2 cellular contexts compared by ENCODE assay signal in the genomic region with DNA sequence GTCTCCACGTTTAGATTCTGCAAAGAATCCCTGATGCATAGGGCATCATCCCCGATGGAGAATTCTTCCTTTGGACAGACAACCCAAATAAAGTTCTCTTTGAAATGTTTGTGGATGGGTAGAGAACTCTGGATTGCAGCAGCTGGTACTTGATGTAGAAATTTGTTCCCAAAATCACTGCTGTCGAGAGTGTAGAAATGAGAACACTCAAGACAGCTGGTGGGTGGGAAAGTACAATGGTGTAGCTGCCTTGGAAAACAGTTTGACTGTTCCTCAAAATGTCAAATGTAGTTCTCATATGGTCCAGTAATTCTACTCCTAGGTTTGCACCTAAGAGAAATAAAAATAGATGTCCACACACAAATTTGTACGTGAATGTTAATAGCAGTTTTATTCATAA.
TF ChIP-seq lines count a peak whose summit lies in the region.

No MANE protein-coding gene starts in this region.

TF ChIP-seq in GM23338, 12 proteins besides CTCF, POLR2A, EP300 and RAD21 (continued from another document and continues in another):
- TF ChIP-seq ZNF462 (CRISPR knock-in tag; IDR thresholded peaks at IDR 0.05) (no peak), ZNF114 (CRISPR knock-in tag; IDR thresholded peaks at IDR 0.05) (no peak), POLR2AphosphoS5 (IDR thresholded peaks at IDR 0.05; ENCODE audit: low read depth) (no peak), ZNF331 (CRISPR knock-in tag; IDR thresholded peaks at IDR 0.05; ENCODE audit: low read depth) (no peak), JUNB (IDR thresholded peaks at IDR 0.05; ENCODE audit: unreplicated experiment) (no peak), STAT1 (IDR thresholded peaks at IDR 0.05; ENCODE audit: unreplicated experiment) (no peak), NANOG (IDR thresholded peaks at IDR 0.05; ENCODE audit: borderline replicate concordance) (no peak), EZH2 (IDR thresholded peaks at IDR 0.05; ENCODE audit: low read depth, unreplicated experiment) (no peak)
- TF ChIP-seq, protein P1, sequence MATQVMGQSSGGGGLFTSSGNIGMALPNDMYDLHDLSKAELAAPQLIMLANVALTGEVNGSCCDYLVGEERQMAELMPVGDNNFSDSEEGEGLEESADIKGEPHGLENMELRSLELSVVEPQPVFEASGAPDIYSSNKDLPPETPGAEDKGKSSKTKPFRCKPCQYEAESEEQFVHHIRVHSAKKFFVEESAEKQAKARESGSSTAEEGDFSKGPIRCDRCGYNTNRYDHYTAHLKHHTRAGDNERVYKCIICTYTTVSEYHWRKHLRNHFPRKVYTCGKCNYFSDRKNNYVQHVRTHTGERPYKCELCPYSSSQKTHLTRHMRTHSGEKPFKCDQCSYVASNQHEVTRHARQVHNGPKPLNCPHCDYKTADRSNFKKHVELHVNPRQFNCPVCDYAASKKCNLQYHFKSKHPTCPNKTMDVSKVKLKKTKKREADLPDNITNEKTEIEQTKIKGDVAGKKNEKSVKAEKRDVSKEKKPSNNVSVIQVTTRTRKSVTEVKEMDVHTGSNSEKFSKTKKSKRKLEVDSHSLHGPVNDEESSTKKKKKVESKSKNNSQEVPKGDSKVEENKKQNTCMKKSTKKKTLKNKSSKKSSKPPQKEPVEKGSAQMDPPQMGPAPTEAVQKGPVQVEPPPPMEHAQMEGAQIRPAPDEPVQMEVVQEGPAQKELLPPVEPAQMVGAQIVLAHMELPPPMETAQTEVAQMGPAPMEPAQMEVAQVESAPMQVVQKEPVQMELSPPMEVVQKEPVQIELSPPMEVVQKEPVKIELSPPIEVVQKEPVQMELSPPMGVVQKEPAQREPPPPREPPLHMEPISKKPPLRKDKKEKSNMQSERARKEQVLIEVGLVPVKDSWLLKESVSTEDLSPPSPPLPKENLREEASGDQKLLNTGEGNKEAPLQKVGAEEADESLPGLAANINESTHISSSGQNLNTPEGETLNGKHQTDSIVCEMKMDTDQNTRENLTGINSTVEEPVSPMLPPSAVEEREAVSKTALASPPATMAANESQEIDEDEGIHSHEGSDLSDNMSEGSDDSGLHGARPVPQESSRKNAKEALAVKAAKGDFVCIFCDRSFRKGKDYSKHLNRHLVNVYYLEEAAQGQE (IDR thresholded peaks at IDR 0.05; ENCODE audit: unreplicated experiment) = no peak
- TF ChIP-seq, protein P2, sequence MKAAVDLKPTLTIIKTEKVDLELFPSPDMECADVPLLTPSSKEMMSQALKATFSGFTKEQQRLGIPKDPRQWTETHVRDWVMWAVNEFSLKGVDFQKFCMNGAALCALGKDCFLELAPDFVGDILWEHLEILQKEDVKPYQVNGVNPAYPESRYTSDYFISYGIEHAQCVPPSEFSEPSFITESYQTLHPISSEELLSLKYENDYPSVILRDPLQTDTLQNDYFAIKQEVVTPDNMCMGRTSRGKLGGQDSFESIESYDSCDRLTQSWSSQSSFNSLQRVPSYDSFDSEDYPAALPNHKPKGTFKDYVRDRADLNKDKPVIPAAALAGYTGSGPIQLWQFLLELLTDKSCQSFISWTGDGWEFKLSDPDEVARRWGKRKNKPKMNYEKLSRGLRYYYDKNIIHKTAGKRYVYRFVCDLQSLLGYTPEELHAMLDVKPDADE (IDR thresholded peaks at IDR 0.05) = no peak

TF ChIP-seq in WTC11, 78 proteins besides CTCF, POLR2A, EP300 and RAD21 (continued from another document):
- TF ChIP-seq PRDM15 (CRISPR knock-in tag; IDR thresholded peaks at IDR 0.05) = no peak
- no peak for TF ChIP-seq ZNF121 (CRISPR knock-in tag; IDR thresholded peaks at IDR 0.05)
- no peak for TF ChIP-seq SMAD3 (CRISPR knock-in tag; IDR thresholded peaks at IDR 0.05; ENCODE audit: borderline replicate concordance)
- TF ChIP-seq, protein P3, sequence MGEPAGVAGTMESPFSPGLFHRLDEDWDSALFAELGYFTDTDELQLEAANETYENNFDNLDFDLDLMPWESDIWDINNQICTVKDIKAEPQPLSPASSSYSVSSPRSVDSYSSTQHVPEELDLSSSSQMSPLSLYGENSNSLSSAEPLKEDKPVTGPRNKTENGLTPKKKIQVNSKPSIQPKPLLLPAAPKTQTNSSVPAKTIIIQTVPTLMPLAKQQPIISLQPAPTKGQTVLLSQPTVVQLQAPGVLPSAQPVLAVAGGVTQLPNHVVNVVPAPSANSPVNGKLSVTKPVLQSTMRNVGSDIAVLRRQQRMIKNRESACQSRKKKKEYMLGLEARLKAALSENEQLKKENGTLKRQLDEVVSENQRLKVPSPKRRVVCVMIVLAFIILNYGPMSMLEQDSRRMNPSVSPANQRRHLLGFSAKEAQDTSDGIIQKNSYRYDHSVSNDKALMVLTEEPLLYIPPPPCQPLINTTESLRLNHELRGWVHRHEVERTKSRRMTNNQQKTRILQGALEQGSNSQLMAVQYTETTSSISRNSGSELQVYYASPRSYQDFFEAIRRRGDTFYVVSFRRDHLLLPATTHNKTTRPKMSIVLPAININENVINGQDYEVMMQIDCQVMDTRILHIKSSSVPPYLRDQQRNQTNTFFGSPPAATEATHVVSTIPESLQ (CRISPR knock-in tag; IDR thresholded peaks at IDR 0.05) = no peak
- no peak for TF ChIP-seq JUN (CRISPR knock-in tag; IDR thresholded peaks at IDR 0.05)
- no peak for TF ChIP-seq HMGA2 (CRISPR knock-in tag; IDR thresholded peaks at IDR 0.05)
- TF ChIP-seq ZNF671 (CRISPR knock-in tag; IDR thresholded peaks at IDR 0.05) = no peak
- TF ChIP-seq, protein P4, sequence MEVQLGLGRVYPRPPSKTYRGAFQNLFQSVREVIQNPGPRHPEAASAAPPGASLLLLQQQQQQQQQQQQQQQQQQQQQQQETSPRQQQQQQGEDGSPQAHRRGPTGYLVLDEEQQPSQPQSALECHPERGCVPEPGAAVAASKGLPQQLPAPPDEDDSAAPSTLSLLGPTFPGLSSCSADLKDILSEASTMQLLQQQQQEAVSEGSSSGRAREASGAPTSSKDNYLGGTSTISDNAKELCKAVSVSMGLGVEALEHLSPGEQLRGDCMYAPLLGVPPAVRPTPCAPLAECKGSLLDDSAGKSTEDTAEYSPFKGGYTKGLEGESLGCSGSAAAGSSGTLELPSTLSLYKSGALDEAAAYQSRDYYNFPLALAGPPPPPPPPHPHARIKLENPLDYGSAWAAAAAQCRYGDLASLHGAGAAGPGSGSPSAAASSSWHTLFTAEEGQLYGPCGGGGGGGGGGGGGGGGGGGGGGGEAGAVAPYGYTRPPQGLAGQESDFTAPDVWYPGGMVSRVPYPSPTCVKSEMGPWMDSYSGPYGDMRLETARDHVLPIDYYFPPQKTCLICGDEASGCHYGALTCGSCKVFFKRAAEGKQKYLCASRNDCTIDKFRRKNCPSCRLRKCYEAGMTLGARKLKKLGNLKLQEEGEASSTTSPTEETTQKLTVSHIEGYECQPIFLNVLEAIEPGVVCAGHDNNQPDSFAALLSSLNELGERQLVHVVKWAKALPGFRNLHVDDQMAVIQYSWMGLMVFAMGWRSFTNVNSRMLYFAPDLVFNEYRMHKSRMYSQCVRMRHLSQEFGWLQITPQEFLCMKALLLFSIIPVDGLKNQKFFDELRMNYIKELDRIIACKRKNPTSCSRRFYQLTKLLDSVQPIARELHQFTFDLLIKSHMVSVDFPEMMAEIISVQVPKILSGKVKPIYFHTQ (CRISPR knock-in tag; IDR thresholded peaks at IDR 0.05) = no peak
- TF ChIP-seq IRF2 (CRISPR knock-in tag; IDR thresholded peaks at IDR 0.05; ENCODE audit: borderline replicate concordance, low read depth) = no peak
